In the genomic region with DNA sequence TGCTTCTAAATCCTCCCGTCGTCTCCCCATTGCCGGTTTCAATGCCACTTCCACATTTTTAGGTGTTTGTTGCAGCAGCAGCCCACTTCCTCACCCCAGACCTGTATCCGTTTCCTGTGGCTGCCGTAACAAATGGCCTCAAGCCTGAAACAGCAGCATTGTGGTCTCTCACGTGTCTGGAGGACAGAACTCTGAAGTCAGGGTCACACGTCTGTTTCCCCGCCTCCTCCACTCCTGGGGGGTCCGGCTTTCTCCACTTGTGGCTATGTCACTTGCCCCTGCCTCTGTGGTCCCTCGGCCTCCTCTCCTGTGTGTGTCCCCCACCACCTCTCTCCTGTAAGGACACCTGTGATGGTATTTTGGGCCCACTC, we compare ENCODE assay signal across 11 cellular contexts. TPM values are rescaled to one million over a fixed set of nuclear protein-coding genes. Genes with fewer than 3 reads are reported as not detected.
DNase-seq lines count a peak whose midpoint lies in the region; TF ChIP-seq lines count a peak whose summit lies in the region.
"Had no signal": no experiment of that assay in that cellular context is flagged by ENCODE, and none has a peak within 500 bp of the region (broad histone marks: within the 10 kb centered on the region; RNA-seq: fewer than 3 reads in every experiment).

No MANE protein-coding gene starts in this region.

- H3K27me3 ChIP-seq in GM23248 (replicated peaks; ENCODE audit: insufficient read depth) (no peaks in the 10 kb centered on the region; the same call in 1 of the 2 replicates), prostate gland (replicated peaks; ENCODE audit: insufficient read depth) (peaks cover 3% of the 10 kb centered on the region)

- H3K36me3 ChIP-seq in GM23248 (ENCODE audit: low read depth): no peaks in the 10 kb centered on the region
- H3K36me3 ChIP-seq in prostate gland: no peaks in the 10 kb centered on the region
- H3K36me3 ChIP-seq: HAP-1 had no signal

- H3K4me1 ChIP-seq in GM23248 (ENCODE audit: insufficient read depth) (no peaks in the 10 kb centered on the region), prostate gland (replicated peaks) (no peaks in the 10 kb centered on the region)
- H3K4me1 ChIP-seq: HAP-1 had no signal

- H3K36me3 Mint-ChIP-seq in activated CD4-positive, alpha-beta T cell treated with anti-CD3 and anti-CD28 coated beads, Interleukin-2, amount 10 ng/mL, durations not matched to agents 24 days and 14 days (ENCODE audit: low read depth): peaks cover 50% of the 10 kb centered on the region
- H3K36me3 Mint-ChIP-seq in dendritic cell treated with granulocyte-macrophage colony-stimulating factor and Interleukin-4, amounts not matched to agents 40 ng/mL and 50 ng/mL, for 4 days (ENCODE audit: low read depth): peaks cover 83% of the 10 kb centered on the region

- no peaks in the 10 kb centered on the region for H3K79me2 ChIP-seq in GM23248 (ENCODE audit: insufficient read depth)

- H3K4me3 Mint-ChIP-seq in activated CD4-positive, alpha-beta T cell treated with anti-CD3 and anti-CD28 coated beads, Interleukin-2, amount 10 ng/mL, durations not matched to agents 24 days and 14 days: peak overlapping the region; percentile 49
- H3K4me3 Mint-ChIP-seq in dendritic cell treated with granulocyte-macrophage colony-stimulating factor and Interleukin-4, amounts not matched to agents 40 ng/mL and 50 ng/mL, for 4 days: no peak overlapping the region

- H3K9ac ChIP-seq in GM23248: no peak overlapping the region

- H3K4me3 ChIP-seq in GM23248 (no peak overlapping the region), prostate gland (no peak overlapping the region)
- H3K4me3 ChIP-seq: HAP-1 had no signal

- H4K20me1 ChIP-seq in GM23248 (ENCODE audit: insufficient read depth): no peaks in the 10 kb centered on the region

- H2AFZ ChIP-seq in GM23248: no peak overlapping the region

- peaks cover 7% of the 10 kb centered on the region for H3K9me3 Mint-ChIP-seq in activated CD4-positive, alpha-beta T cell treated with anti-CD3 and anti-CD28 coated beads, Interleukin-2, amount 10 ng/mL, durations not matched to agents 24 days and 14 days
- H3K9me3 Mint-ChIP-seq in dendritic cell treated with granulocyte-macrophage colony-stimulating factor and Interleukin-4, amounts not matched to agents 40 ng/mL and 50 ng/mL, for 4 days: no peaks in the 10 kb centered on the region

- DNase-seq in activated CD4-positive, alpha-beta T cell treated with anti-CD3 and anti-CD28 coated beads, Interleukin-2, amount 10 ng/mL, durations not matched to agents 24 days and 14 days: peak; percentile 79
- no peak for DNase-seq in activated CD4-positive, alpha-beta T cell treated with anti-CD3 and anti-CD28 coated beads for 1 hour
- DNase-seq in RPMI8226 (peak; percentile 22), GM23248 (no peak), NCI-H1092 treated with DMSO at 0.1 percent for 48 hours (lab: John Stamatoyannopoulos, UW) (no peak), prostate gland (ENCODE audit: low spot score) (no peak)
- peak; percentile 15 to 21 for DNase-seq in stimulated activated CD8-positive, alpha-beta memory T cell treated with anti-CD3 and anti-CD28 coated beads, Interleukin-7, amount 100 ng/mL, for 4 hours (ENCODE audit: low read depth in 2 of 2)
- DNase-seq: NCI-H187 treated with DMSO at 0.1 percent for 48 hours had no signal

- H3K27ac Mint-ChIP-seq in activated CD4-positive, alpha-beta T cell treated with anti-CD3 and anti-CD28 coated beads, Interleukin-2, amount 10 ng/mL, durations not matched to agents 24 days and 14 days: peak overlapping the region; percentile 6
- peak overlapping the region; percentile 30 for H3K27ac Mint-ChIP-seq in dendritic cell treated with granulocyte-macrophage colony-stimulating factor and Interleukin-4, amounts not matched to agents 40 ng/mL and 50 ng/mL, for 4 days

- H3K27me3 Mint-ChIP-seq in activated CD4-positive, alpha-beta T cell treated with anti-CD3 and anti-CD28 coated beads, Interleukin-2, amount 10 ng/mL, durations not matched to agents 24 days and 14 days: no peaks in the 10 kb centered on the region
- no peaks in the 10 kb centered on the region for H3K27me3 Mint-ChIP-seq in dendritic cell treated with granulocyte-macrophage colony-stimulating factor and Interleukin-4, amounts not matched to agents 40 ng/mL and 50 ng/mL, for 4 days

- no peak for TF ChIP-seq POLR2A in prostate gland (IDR thresholded peaks at IDR 0.05)

- WGBS in GM23248 (ENCODE audit: low coverage in 1 of 2, low lambda C conversion rate in 2 of 2, missing lambda C conversion rate in 2 of 2), 2 experiments: 67 to 68% methylated on average over 10 of the region's 10 CpGs
- 86% methylated on average over 10 of the region's 10 CpGs for WGBS in prostate gland

- no peaks in the 10 kb centered on the region for H3F3A ChIP-seq in GM23248 (ENCODE audit: insufficient read depth)

- intact Hi-C loops in activated CD4-positive, alpha-beta T cell treated with anti-CD3 and anti-CD28 coated beads, Interleukin-2, amount 10 ng/mL, durations not matched to agents 24 days and 14 days (cut with micrococcal nuclease): no loop called here
- intact Hi-C loops in dendritic cell treated with granulocyte-macrophage colony-stimulating factor and Interleukin-4, amounts not matched to agents 40 ng/mL and 50 ng/mL, for 4 days (cut with micrococcal nuclease): no loop called here
- intact Hi-C loops in prostate gland (cut with DNase I): no loop called here

- peaks cover 25% of the 10 kb centered on the region for H3K4me1 Mint-ChIP-seq in activated CD4-positive, alpha-beta T cell treated with anti-CD3 and anti-CD28 coated beads, Interleukin-2, amount 10 ng/mL, durations not matched to agents 24 days and 14 days
- H3K4me1 Mint-ChIP-seq in dendritic cell treated with granulocyte-macrophage colony-stimulating factor and Interleukin-4, amounts not matched to agents 40 ng/mL and 50 ng/mL, for 4 days (ENCODE audit: low read depth): peaks cover 40% of the 10 kb centered on the region

- H3K27ac ChIP-seq in GM23248 (no peak overlapping the region), prostate gland (no peak overlapping the region)
- H3K27ac ChIP-seq: RWPE1 had no signal

- no peak overlapping the region for H3K4me2 ChIP-seq in GM23248 (ENCODE audit: unreplicated experiment)

- H3K9me2 ChIP-seq in GM23248 (ENCODE audit: insufficient read depth): no peaks in the 10 kb centered on the region

- in situ Hi-C loops in GM23248 (cut with MboI): no loop called here

- no peak for TF ChIP-seq CTCF in prostate gland (IDR thresholded peaks at IDR 0.05)

- H3K9me3 ChIP-seq in GM23248 (ENCODE audit: low read depth): no peaks in the 10 kb centered on the region
- H3K9me3 ChIP-seq in prostate gland: no peaks in the 10 kb centered on the region
- H3K9me3 ChIP-seq: HAP-1 had no signal

RNA-seq across cellular contexts. Expression of gene TRPM2, which starts 21.8 kb away (rescaled TPM):
- total RNA-seq in activated CD4-positive, alpha-beta T cell treated with anti-CD3 and anti-CD28 coated beads, Interleukin-2, amount 10 ng/mL, durations not matched to agents 24 days and 14 days: 9.1 and 9.8 TPM in 2 replicates
- total RNA-seq in GM23248 (2014; rRNA removed; shearing (Covaris generic)): 0.13 and 0.22 TPM in 2 replicates
- polyA plus RNA-seq in GM23248 (2016; fragmentation: Nextera tagmentation; extraction: Ambion mirVana): not detected in 2 replicates
- 1 to 10 TPM; 1.6 to 2.7 TPM for total RNA-seq in prostate gland

RNA-seq across cellular contexts. Expression of gene CFAP410, which starts 36.1 kb away (rescaled TPM):
- total RNA-seq in activated CD4-positive, alpha-beta T cell treated with anti-CD3 and anti-CD28 coated beads, Interleukin-2, amount 10 ng/mL, durations not matched to agents 24 days and 14 days: 15.1 and 18.5 TPM in 2 replicates
- total RNA-seq in GM23248 (2014; rRNA removed; shearing (Covaris generic)): 17.0 and 20.5 TPM in 2 replicates
- polyA plus RNA-seq in GM23248 (2016; fragmentation: Nextera tagmentation; extraction: Ambion mirVana): 19.8 and 20.8 TPM in 2 replicates
- 10 to 100 TPM; 62.5 to 71.3 TPM for total RNA-seq in prostate gland

Comparison
In these comparisons a context has a peak if more than half of its experiments do, and no peak if none do; other contexts are left out.
1. DNase-seq: peak in activated CD4-positive, alpha-beta T cell treated with anti-CD3 and anti-CD28 coated beads, Interleukin-2, amount 10 ng/mL, durations not matched to agents 24 days and 14 days (single experiment), RPMI8226 (single experiment) and stimulated activated CD8-positive, alpha-beta memory T cell treated with anti-CD3 and anti-CD28 coated beads, Interleukin-7, amount 100 ng/mL, for 4 hours (2 of 2); none in activated CD4-positive, alpha-beta T cell treated with anti-CD3 and anti-CD28 coated beads for 1 hour (single experiment), GM23248 (single experiment), NCI-H1092 treated with DMSO at 0.1 percent for 48 hours (single experiment) and prostate gland (single experiment).